1 cellular context compared by ENCODE assay signal in genomic region chr16:57781741-57782606, GRCh38.
TF ChIP-seq lines count a peak whose summit lies in the region.

No MANE protein-coding gene starts in this region.

TF ChIP-seq in HepG2, 621 proteins besides CTCF, POLR2A, EP300 and RAD21 (continued from another document and continues in another):
- TF ChIP-seq ARID5B (CRISPR knock-in tag; IDR thresholded peaks at IDR 0.05) (peak; percentile 68), ARNT2 (CRISPR knock-in tag; IDR thresholded peaks at IDR 0.05; ENCODE audit: low read depth) (no peak; the same call in 1 of the 2 replicates), ZNF460 (CRISPR knock-in tag; IDR thresholded peaks at IDR 0.05; ENCODE audit: borderline replicate concordance) (no peak; the same call in 1 of the 2 replicates), KIAA2018 (CRISPR knock-in tag; IDR thresholded peaks at IDR 0.05; ENCODE audit: borderline replicate concordance) (0 out of 2 replicates have a peak, but pooled peaks have one; percentile 21), ZNF34 (CRISPR knock-in tag; IDR thresholded peaks at IDR 0.05; ENCODE audit: borderline replicate concordance) (peak; percentile 35; the same call in 1 of the 2 replicates), CSRNP2 (CRISPR knock-in tag; conservative IDR thresholded peaks at IDR 0.05; ENCODE audit: low read depth) (no peak), ZNF784 (CRISPR knock-in tag; IDR thresholded peaks at IDR 0.05; ENCODE audit: borderline replicate concordance) (peak; percentile 100), ZFP36 (IDR thresholded peaks at IDR 0.05; ENCODE audit: borderline replicate concordance, low read depth, low read length, partially characterized antibody) (no peak), KDM6A (CRISPR knock-in tag; IDR thresholded peaks at IDR 0.05; ENCODE audit: low read depth) (peak; percentile 70), ATF6 (CRISPR knock-in tag; conservative IDR thresholded peaks at IDR 0.05) (no peak), LCORL (IDR thresholded peaks at IDR 0.05) (no peak), LCORL (CRISPR knock-in tag; IDR thresholded peaks at IDR 0.05) (peak; percentile 31; the same call in 1 of the 2 replicates), IRF2 (CRISPR knock-in tag; IDR thresholded peaks at IDR 0.05) (peak; percentile 82), SMAD9 (CRISPR knock-in tag; IDR thresholded peaks at IDR 0.05) (no peak), SRSF4 (IDR thresholded peaks at IDR 0.05; ENCODE audit: low read depth, low read length, poor library complexity, severe bottlenecking) (no peak), HINFP (CRISPR knock-in tag; IDR thresholded peaks at IDR 0.05; ENCODE audit: low read depth) (peak; percentile 87), HDAC1 (CRISPR knock-in tag; IDR thresholded peaks at IDR 0.05) (peak; percentile 65; the same call in 1 of the 2 replicates), NFIC (IDR thresholded peaks at IDR 0.05; ENCODE audit: low read length) (no peak), ZBTB44 (CRISPR knock-in tag; IDR thresholded peaks at IDR 0.05) (no peak), SATB2 (CRISPR knock-in tag; IDR thresholded peaks at IDR 0.05) (no peak), TBX2 (CRISPR knock-in tag; IDR thresholded peaks at IDR 0.05; ENCODE audit: borderline replicate concordance) (peak; percentile 81), FOXC1 (CRISPR knock-in tag; IDR thresholded peaks at IDR 0.05; ENCODE audit: borderline replicate concordance) (no peak), MXD1 (CRISPR knock-in tag; IDR thresholded peaks at IDR 0.05) (no peak), TBX3 (IDR thresholded peaks at IDR 0.05; ENCODE audit: borderline replicate concordance) (no peak; the same call in 1 of the 2 replicates), SMC3 (IDR thresholded peaks at IDR 0.05; ENCODE audit: low read length) (peak; percentile 90), MZF1 (CRISPR knock-in tag; IDR thresholded peaks at IDR 0.05; ENCODE audit: borderline replicate concordance) (no peak), PHF5A (CRISPR knock-in tag; IDR thresholded peaks at IDR 0.05; ENCODE audit: low read depth, unreplicated experiment) (no peak), ZBTB3 (CRISPR knock-in tag; IDR thresholded peaks at IDR 0.05; ENCODE audit: borderline replicate concordance, low read depth) (peak; percentile 53; the same call in 1 of the 2 replicates), ARNT (IDR thresholded peaks at IDR 0.05) (no peak), ZNF512B (CRISPR knock-in tag; IDR thresholded peaks at IDR 0.05; ENCODE audit: borderline replicate concordance) (no peak), HNRNPH1 (optimal IDR thresholded peaks at IDR 0.05; ENCODE audit: low read depth, low read length) (no peak), ZKSCAN1 (IDR thresholded peaks at IDR 0.05; ENCODE audit: low read length) (no peak)
